21 cellular contexts compared by ENCODE assay signal in genomic region chr1:9120312-9120958, GRCh38. TPM values are rescaled to one million over a fixed set of nuclear protein-coding genes. Genes with fewer than 3 reads are reported as not detected.
A peak's percentile ranks its signal among the peaks of the same experiment; 100 is the strongest.
DNase-seq lines count a peak whose midpoint lies in the region; ATAC-seq and TF ChIP-seq lines count a peak whose summit lies in the region.
"Had no signal": no experiment of that assay in that cellular context is flagged by ENCODE, and none has a peak within 500 bp of the region (broad histone marks: within the 10 kb centered on the region; RNA-seq: fewer than 3 reads in every experiment).

No MANE protein-coding gene starts in this region.

- DNase-seq in ELF-1 (ENCODE audit: low read depth, low spot score): peak; percentile 29
- no peak for DNase-seq in Panc1 (ENCODE audit: low read depth, low spot score)
- DNase-seq in right cardiac atrium: peak in 1 of 3 donors; percentile 49
- DNase-seq in spleen: peak; percentile 52
- DNase-seq in left colon: no peak
- DNase-seq in GM03348 (ENCODE audit: low spot score): no peak
- DNase-seq: activated CD4-positive, CD25-positive, alpha-beta regulatory T cell; activated CD8-positive, alpha-beta T cell treated with anti-CD3 and anti-CD28 coated beads, Interleukin-2, amount 10 ng/mL, durations not matched to agents 7 days and 5 days; activated T-cell treated with anti-CD3 and anti-CD28 coated beads, Interleukin-2, amount 50 U/mL, for 72 hours; colonic mucosa; DMS79 treated with DMSO at 0.1 percent for 48 hours; endodermal cell; NCI-H146; NCI-H69; testis had no signal

- ATAC-seq in Panc1: peak; percentile 62; the same call in 1 of the 2 replicates
- ATAC-seq in right cardiac atrium: peak; percentile 25 to 28
- ATAC-seq in GM18868 (IDR thresholded peaks at IDR 0.05; ENCODE audit: unreplicated experiment): no peak
- no peak for ATAC-seq in left colon
- ATAC-seq in GM19324 (IDR thresholded peaks at IDR 0.05; ENCODE audit: low FRiP score, unreplicated experiment): no peak
- ATAC-seq: activated CD8-positive, alpha-beta T cell treated with anti-CD3 and anti-CD28 coated beads, Interleukin-2, amount 10 ng/mL, durations not matched to agents 7 days and 5 days; activated T-cell treated with anti-CD3 and anti-CD28 coated beads, Interleukin-2, amount 50 U/mL, for 72 hours had no signal

- H3K4me3 ChIP-seq in Panc1 (ENCODE audit: low read depth in 2 of 2, low read length in 2 of 2): no peak overlapping the region
- H3K4me3 ChIP-seq in right cardiac atrium (ENCODE audit: low read length): no peak overlapping the region
- H3K4me3 ChIP-seq in spleen: no peak overlapping the region
- H3K4me3 ChIP-seq: colonic mucosa, hepatocyte, SJSA1, testis had no signal

- H3K27ac ChIP-seq in Panc1 (ENCODE audit: low read length) (no peak overlapping the region), right cardiac atrium (ENCODE audit: low read length) (peak overlapping the region; percentile 62), spleen (no peak overlapping the region)
- H3K27ac ChIP-seq: colonic mucosa, hepatocyte, SJSA1, testis had no signal

- in situ Hi-C loops in Panc1 (cut with HindIII; ENCODE audit: low pct_unique_long_range_greater_than_20kb, low sequenced_read_pairs): no loop called here

- no peak for TF ChIP-seq CTCF in Panc1 (IDR thresholded peaks at IDR 0.05)
- TF ChIP-seq CTCF in spleen (IDR thresholded peaks at IDR 0.05 in 8 of 11, conservative IDR thresholded peaks at IDR 0.05 in 3 of 11): no peak

- POLR2A ChIA-PET in Panc1 (lab: Charles Lee): no interaction called here

- no peak for TF ChIP-seq POLR2A in spleen (IDR thresholded peaks at IDR 0.05)

- peaks cover 9% of the 10 kb centered on the region for H3K4me1 ChIP-seq in Panc1 (ENCODE audit: control insufficient read depth, insufficient read depth, low read length)
- H3K4me1 ChIP-seq in right cardiac atrium (ENCODE audit: control insufficient read depth, insufficient read depth, low read length): peaks cover 7% of the 10 kb centered on the region
- peaks cover 0 to 39% (median 27%) of the 10 kb centered on the region in 6 donors for H3K4me1 ChIP-seq in spleen
- H3K4me1 ChIP-seq: colonic mucosa, SJSA1, testis had no signal

- CTCF ChIA-PET in Panc1 (lab: Charles Lee): interaction anchor here (1.1 to 1.4 kb wide), 2 partner anchors 60 to 130 kb away, joined by 3 read pairs; no protein-coding TSS in a partner anchor

- H3K36me3 ChIP-seq in Panc1 (ENCODE audit: control insufficient read depth, insufficient read depth, low read length) (no peaks in the 10 kb centered on the region), spleen (peaks cover 0 to 5% (median 0%) of the 10 kb centered on the region in 6 donors)
- H3K36me3 ChIP-seq: colonic mucosa, SJSA1 had no signal

- H3K27me3 ChIP-seq in Panc1 (ENCODE audit: control insufficient read depth, insufficient read depth, low read length) (no peaks in the 10 kb centered on the region), right cardiac atrium (ENCODE audit: control insufficient read depth, insufficient read depth) (no peaks in the 10 kb centered on the region), spleen (replicated peaks in 1 of 7) (no peaks in the 10 kb centered on the region)
- H3K27me3 ChIP-seq: colonic mucosa, hepatocyte, SJSA1, testis had no signal

- no peaks in the 10 kb centered on the region for H3K9me3 ChIP-seq in Panc1 (ENCODE audit: control insufficient read depth, insufficient read depth, low read depth, low read length)
- H3K9me3 ChIP-seq in right cardiac atrium (ENCODE audit: control insufficient read depth, low read length): no peaks in the 10 kb centered on the region
- H3K9me3 ChIP-seq in spleen: no peaks in the 10 kb centered on the region
- H3K9me3 ChIP-seq: colonic mucosa, SJSA1, testis had no signal

- intact Hi-C loops in Panc1 (cut with micrococcal nuclease; ENCODE audit: unreplicated experiment) (no loop called here), right cardiac atrium (cut with DNase I) (no loop called here), spleen (cut with DNase I; ENCODE audit: low total_unique reads) (no loop called here), left colon (cut with DNase I, micrococcal nuclease) (no loop called here)

- WGBS in right cardiac atrium: 76% methylated on average over 9 of the region's 9 CpGs
- 71 to 86% (median 80%) methylated on average over 8 to 9 of the region's 9 CpGs for WGBS in spleen, 5 donors

- BruUV-seq in Panc1 (replicated peaks; lab: Mats Ljungman, UMichigan): no TSS peak

RNA-seq across cellular contexts. Expression of gene GPR157, which starts 8.5 kb away (rescaled TPM):
- total RNA-seq in Panc1 (2021; ENCODE audit: unreplicated experiment): 19.8 TPM
- 33.9 TPM for polyA plus RNA-seq in Panc1 (2012; ENCODE audit: insufficient read length)
- total RNA-seq in right cardiac atrium: 10 to 100 TPM; 23.3 to 28.7 (median 25.9) TPM
- 7.3 TPM for polyA plus RNA-seq in right cardiac atrium
- total RNA-seq in spleen: 10 to 100 TPM in 1 of 7 donors, 1 to 10 TPM in 6; 5.7 to 10.5 (median 6.8) TPM
- 1 to 10 TPM; 1.2 to 2.8 (median 1.5) TPM for polyA plus RNA-seq in spleen
- total RNA-seq in left colon: 10 to 100 TPM in 1 of 2 donors, 1 to 10 TPM in 1; 9.1 to 14.2 TPM

RNA-seq across cellular contexts. Expression of gene SLC2A5, which starts 51.0 kb away (rescaled TPM):
- 0.26 TPM for total RNA-seq in Panc1 (2021; ENCODE audit: unreplicated experiment)
- not detected for polyA plus RNA-seq in Panc1 (2012; ENCODE audit: insufficient read length)
- total RNA-seq in right cardiac atrium: 1 to 10 TPM in 3 of 4 donors, under 1 TPM in 1; 0.93 to 3.6 (median 2.7) TPM
- 2.2 TPM for polyA plus RNA-seq in right cardiac atrium
- total RNA-seq in spleen: 10 to 100 TPM in 1 of 7 donors, 1 to 10 TPM in 6; 5.3 to 23.6 (median 8.4) TPM
- 1 to 10 TPM; 2.9 to 4.6 (median 3.2) TPM for polyA plus RNA-seq in spleen
- 10 to 100 TPM in 1 of 2 donors, 1 to 10 TPM in 1; 8.1 to 10.4 TPM for total RNA-seq in left colon
- total RNA-seq: activated CD8-positive, alpha-beta T cell treated with anti-CD3 and anti-CD28 coated beads, Interleukin-2, amount 10 ng/mL, durations not matched to agents 7 days and 5 days; activated T-cell treated with anti-CD3 and anti-CD28 coated beads, Interleukin-2, amount 50 U/mL, for 72 hours; endodermal cell; H1; pulmonary artery endothelial cell; SJSA1 had no signal

Comparison
In these comparisons a context has a peak if more than half of its experiments do, and no peak if none do; other contexts are left out.
1. DNase-seq: peak in ELF-1 (single experiment) and spleen (single experiment); none in Panc1 (single experiment), left colon (0 of 2) and GM03348 (single experiment).
2. ATAC-seq: peak in Panc1 (single experiment) and right cardiac atrium (2 of 2); none in GM18868 (single experiment), left colon (single experiment) and GM19324 (single experiment).